8 cellular contexts compared by ENCODE assay signal in genomic region chr1:108828074-108828961, GRCh38. TPM values are rescaled to one million over a fixed set of nuclear protein-coding genes. Genes with fewer than 3 reads are reported as not detected.
DNase-seq lines count a peak whose midpoint lies in the region; ATAC-seq lines count a peak whose summit lies in the region.

No MANE protein-coding gene starts in this region.

- peaks cover 0 to 5% (median 2%) of the 10 kb centered on the region in 4 donors for H3K4me1 Mint-ChIP-seq in naive thymus-derived CD8-positive, alpha-beta T cell
- H3K4me1 Mint-ChIP-seq in stimulated activated memory B cell treated with anti-CD40 and anti-IgM and Interleukin-4, amounts not matched to agents 10 μg/mL and 1 μg/mL and 100 μg/mL, for 72 hours, result peaks cover 7% of the 10 kb centered on the region

- H3K27me3 Mint-ChIP-seq in naive thymus-derived CD8-positive, alpha-beta T cell, result peaks cover 0 to 2% (median 0%) of the 10 kb centered on the region in 5 donors
- H3K27me3 Mint-ChIP-seq in stimulated activated memory B cell treated with anti-CD40 and anti-IgM and Interleukin-4, amounts not matched to agents 10 μg/mL and 1 μg/mL and 100 μg/mL, for 72 hours, result no peaks in the 10 kb centered on the region

- no peaks in the 10 kb centered on the region for H3K9me3 Mint-ChIP-seq in naive thymus-derived CD8-positive, alpha-beta T cell
- H3K9me3 Mint-ChIP-seq in stimulated activated memory B cell treated with anti-CD40 and anti-IgM and Interleukin-4, amounts not matched to agents 10 μg/mL and 1 μg/mL and 100 μg/mL, for 72 hours, result no peaks in the 10 kb centered on the region

- no peak overlapping the region for H3K4me3 Mint-ChIP-seq in naive thymus-derived CD8-positive, alpha-beta T cell
- H3K4me3 Mint-ChIP-seq in stimulated activated memory B cell treated with anti-CD40 and anti-IgM and Interleukin-4, amounts not matched to agents 10 μg/mL and 1 μg/mL and 100 μg/mL, for 72 hours, result no peak overlapping the region

- POLR2A ChIA-PET in naive thymus-derived CD8-positive, alpha-beta T cell (lab: Charles Lee), result interaction anchor here (3.4 kb wide), 1 partner anchor 136 kb away, joined by 11 read pairs; the partner anchor contains the start of gene PRPF38B

- ATAC-seq in naive thymus-derived CD8-positive, alpha-beta T cell, result peak; percentile 60 to 82
- peak; percentile 65 for ATAC-seq in stimulated activated memory B cell treated with anti-CD40 and anti-IgM and Interleukin-4, amounts not matched to agents 10 μg/mL and 1 μg/mL and 100 μg/mL, for 72 hours

- DNase-seq in GM04504 (ENCODE audit: low read depth) (peak; percentile 79), HT1080 (ENCODE audit: low read depth) (peak; percentile 81), OCI-M1 (lab: John Stamatoyannopoulos, UW) (peak; percentile 60), fibroblast of gingiva (ENCODE audit: low read depth) (peak; percentile 80), GOT3 (lab: John Stamatoyannopoulos, UW) (no peak)
- peak; percentile 79 to 80 for DNase-seq in activated T-cell treated with anti-CD3 and anti-CD28 coated beads, Interleukin-2, amount 50 U/mL, for 48 hours
- DNase-seq in naive thymus-derived CD8-positive, alpha-beta T cell, result peak; percentile 43 to 82 (median 60)

- H3K27ac Mint-ChIP-seq in naive thymus-derived CD8-positive, alpha-beta T cell, result no peak overlapping the region
- H3K27ac Mint-ChIP-seq in stimulated activated memory B cell treated with anti-CD40 and anti-IgM and Interleukin-4, amounts not matched to agents 10 μg/mL and 1 μg/mL and 100 μg/mL, for 72 hours, result no peak overlapping the region

- no peaks in the 10 kb centered on the region for H3K36me3 Mint-ChIP-seq in naive thymus-derived CD8-positive, alpha-beta T cell
- no peaks in the 10 kb centered on the region for H3K36me3 Mint-ChIP-seq in stimulated activated memory B cell treated with anti-CD40 and anti-IgM and Interleukin-4, amounts not matched to agents 10 μg/mL and 1 μg/mL and 100 μg/mL, for 72 hours

RNA-seq across cellular contexts. Expression of gene AKNAD1, which starts 28.6 kb away (rescaled TPM):
- 2.7 and 5.0 TPM in 2 replicates for total RNA-seq in HT1080 (2014; rRNA removed; shearing (Covaris generic))
- 3.2 and 3.6 TPM in 2 replicates for polyA plus RNA-seq in HT1080 (2015; cell fraction: cytosol; rRNA removed)
- 2.3 and 3.6 TPM in 2 replicates for polyA plus RNA-seq in HT1080 (2015; cell fraction: nucleus; rRNA removed)
- not detected for total RNA-seq in naive thymus-derived CD8-positive, alpha-beta T cell
- polyA plus RNA-seq in naive thymus-derived CD8-positive, alpha-beta T cell, result not detected

RNA-seq across cellular contexts. Expression of gene GPSM2, which starts 48.5 kb away (rescaled TPM):
- total RNA-seq in HT1080 (2014; rRNA removed; shearing (Covaris generic)), result 28.8 and 34.1 TPM in 2 replicates
- polyA plus RNA-seq in HT1080 (2015; cell fraction: cytosol; rRNA removed), result 30.5 and 36.5 TPM in 2 replicates
- polyA plus RNA-seq in HT1080 (2015; cell fraction: nucleus; rRNA removed), result 23.2 and 28.8 TPM in 2 replicates
- 1 to 10 TPM in 1 of 2 experiments, under 1 TPM in 1; 0.88 to 2.3 TPM for total RNA-seq in naive thymus-derived CD8-positive, alpha-beta T cell
- polyA plus RNA-seq in naive thymus-derived CD8-positive, alpha-beta T cell, result under 1 TPM; 0.33 to 0.59 (median 0.58) TPM
